8 cellular contexts compared by ENCODE assay signal in the genomic region with DNA sequence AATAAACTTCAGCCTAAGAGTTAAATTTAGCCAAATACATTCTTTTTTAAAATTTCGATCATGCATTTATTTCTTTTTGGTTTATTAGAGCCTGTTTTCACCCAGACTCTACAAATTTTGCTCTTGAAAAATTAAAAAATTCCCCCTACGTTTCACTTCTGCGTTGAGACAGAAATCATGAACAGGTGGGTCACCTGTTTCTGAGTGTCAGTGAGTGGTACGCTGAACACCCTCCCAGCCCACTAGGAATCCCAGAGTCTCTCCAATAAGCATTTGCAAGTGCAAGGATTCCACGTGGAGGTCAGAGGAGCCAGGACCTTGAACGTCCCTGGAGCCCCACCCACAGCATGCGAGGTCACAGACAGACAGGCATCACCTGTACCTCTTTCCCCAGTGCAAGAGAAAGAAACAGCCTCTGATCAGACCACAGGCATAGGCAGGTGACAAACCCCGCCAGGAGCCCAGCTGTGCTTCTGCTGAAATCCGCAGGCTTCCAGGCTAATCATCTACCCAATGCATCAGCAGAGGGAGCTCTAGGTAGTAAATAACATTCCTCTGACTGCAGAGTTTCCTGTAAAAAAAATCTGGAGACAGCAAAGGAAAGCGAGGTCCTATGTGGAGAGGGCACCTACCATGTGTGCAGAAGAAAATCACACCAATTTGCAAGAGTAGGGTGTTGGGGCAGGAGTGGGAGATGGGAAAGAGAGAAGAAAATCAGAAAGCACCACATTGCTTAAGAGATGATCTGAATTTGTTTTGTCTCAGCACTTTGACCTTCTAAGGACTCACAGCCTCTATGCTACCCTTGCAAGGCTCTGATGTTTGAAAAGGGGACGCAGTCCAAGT. TPM values are rescaled to one million over a fixed set of nuclear protein-coding genes. Genes with fewer than 3 reads are reported as not detected.
DNase-seq lines count a peak whose midpoint lies in the region; ATAC-seq and TF ChIP-seq lines count a peak whose summit lies in the region.

No MANE protein-coding gene starts in this region.

- DNase-seq in activated T-cell treated with anti-CD3 and anti-CD28 coated beads for 24 hours (ENCODE audit: low read depth) (peak; percentile 19), activated T-cell treated with anti-CD3 and anti-CD28 coated beads for 4 hours (no peak), RWPE2 (ENCODE audit: low spot score) (no peak), ascending aorta (ENCODE audit: low spot score in 2 of 2) (no peak), iPS DF 4.7 (ENCODE audit: extremely low read depth, low spot score) (peak; percentile 66)
- DNase-seq in stimulated activated CD8-positive, alpha-beta memory T cell treated with anti-CD3 and anti-CD28 coated beads, Interleukin-4, amount 100 ng/mL, for 48 hours, result peak; percentile 42

- H3K4me3 ChIP-seq in RWPE2 (ENCODE audit: severe bottlenecking), result no peak overlapping the region
- no peak overlapping the region for H3K4me3 ChIP-seq in ascending aorta

- TF ChIP-seq CTCF in RWPE2 (IDR thresholded peaks at IDR 0.05; ENCODE audit: poor library complexity, severe bottlenecking) (peak; percentile 82), ascending aorta (IDR thresholded peaks at IDR 0.05) (peak in 2 of 3 experiments; percentile 50 to 65)

- intact Hi-C loops in ascending aorta (cut with DNase I), result loop anchor here (2.0 kb wide), 1 partner anchor 102 kb away; no protein-coding TSS in a partner anchor

- no peaks in the 10 kb centered on the region for H3K27me3 ChIP-seq in RWPE2 (ENCODE audit: insufficient read depth, poor library complexity, severe bottlenecking)
- no peaks in the 10 kb centered on the region for H3K27me3 ChIP-seq in ascending aorta

- TF ChIP-seq EP300 in Ishikawa (IDR thresholded peaks at IDR 0.05; ENCODE audit: borderline replicate concordance), result no peak

- ATAC-seq in RWPE2 (ENCODE audit: low read depth) (peak; percentile 90), HG03139 (IDR thresholded peaks at IDR 0.05; ENCODE audit: unreplicated experiment) (no peak)

- H3K4me1 ChIP-seq in RWPE2 (ENCODE audit: insufficient read depth, poor library complexity, severe bottlenecking) (no peaks in the 10 kb centered on the region), ascending aorta (peaks cover 0 to 3% of the 10 kb centered on the region in 2 donors)

- no peaks in the 10 kb centered on the region for H3K9me3 ChIP-seq in RWPE2 (ENCODE audit: severe bottlenecking)
- H3K9me3 ChIP-seq in ascending aorta, result no peaks in the 10 kb centered on the region

- TF ChIP-seq RAD21 in Ishikawa (IDR thresholded peaks at IDR 0.05; ENCODE audit: low read depth), result peak; percentile 16; the same call in 1 of the 2 replicates

- H3K27ac ChIP-seq in RWPE2 (ENCODE audit: poor library complexity, severe bottlenecking) (no peak overlapping the region), ascending aorta (no peak overlapping the region)

- H3K36me3 ChIP-seq in RWPE2 (ENCODE audit: low read depth), result no peaks in the 10 kb centered on the region
- H3K36me3 ChIP-seq in ascending aorta, result no peaks in the 10 kb centered on the region

TF ChIP-seq in Ishikawa, 13 proteins besides CTCF, POLR2A, EP300 and RAD21:
- no peak for TF ChIP-seq NFIC (IDR thresholded peaks at IDR 0.05)
- TF ChIP-seq ZBTB7A (IDR thresholded peaks at IDR 0.05; ENCODE audit: low read depth), result no peak
- no peak for TF ChIP-seq TAF1 (IDR thresholded peaks at IDR 0.05; ENCODE audit: low read depth)
- TF ChIP-seq CEBPB (IDR thresholded peaks at IDR 0.05), result no peak
- TF ChIP-seq REST (IDR thresholded peaks at IDR 0.05; ENCODE audit: low read depth), result no peak
- TF ChIP-seq, protein P1, sequence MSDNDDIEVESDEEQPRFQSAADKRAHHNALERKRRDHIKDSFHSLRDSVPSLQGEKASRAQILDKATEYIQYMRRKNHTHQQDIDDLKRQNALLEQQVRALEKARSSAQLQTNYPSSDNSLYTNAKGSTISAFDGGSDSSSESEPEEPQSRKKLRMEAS (IDR thresholded peaks at IDR 0.05), result no peak
- no peak for TF ChIP-seq FOXM1 (IDR thresholded peaks at IDR 0.05; ENCODE audit: borderline replicate concordance, low read depth)
- no peak for TF ChIP-seq CREB1 (IDR thresholded peaks at IDR 0.05; ENCODE audit: low read depth)
- TF ChIP-seq YY1 (IDR thresholded peaks at IDR 0.05; ENCODE audit: low read depth), result no peak
- TF ChIP-seq TCF12 (IDR thresholded peaks at IDR 0.05; ENCODE audit: low read depth), result no peak
- TF ChIP-seq TEAD4 (IDR thresholded peaks at IDR 0.05), result no peak
- TF ChIP-seq, protein P2, sequence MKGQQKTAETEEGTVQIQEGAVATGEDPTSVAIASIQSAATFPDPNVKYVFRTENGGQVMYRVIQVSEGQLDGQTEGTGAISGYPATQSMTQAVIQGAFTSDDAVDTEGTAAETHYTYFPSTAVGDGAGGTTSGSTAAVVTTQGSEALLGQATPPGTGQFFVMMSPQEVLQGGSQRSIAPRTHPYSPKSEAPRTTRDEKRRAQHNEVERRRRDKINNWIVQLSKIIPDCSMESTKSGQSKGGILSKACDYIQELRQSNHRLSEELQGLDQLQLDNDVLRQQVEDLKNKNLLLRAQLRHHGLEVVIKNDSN (IDR thresholded peaks at IDR 0.05), result no peak
- TF ChIP-seq EGR1 (IDR thresholded peaks at IDR 0.05), result no peak

RNA-seq across cellular contexts. Expression of gene XYLT1, which starts 5.9 kb away (rescaled TPM):
- total RNA-seq in ascending aorta, result 6.7 TPM

Comparison
In these comparisons a context has a peak if more than half of its experiments do, and no peak if none do; other contexts are left out.
1. DNase-seq: peak in activated T-cell treated with anti-CD3 and anti-CD28 coated beads for 24 hours (single experiment), iPS DF 4.7 (single experiment) and stimulated activated CD8-positive, alpha-beta memory T cell treated with anti-CD3 and anti-CD28 coated beads, Interleukin-4, amount 100 ng/mL, for 48 hours (single experiment); none in activated T-cell treated with anti-CD3 and anti-CD28 coated beads for 4 hours (single experiment), RWPE2 (single experiment) and ascending aorta (0 of 2).